ENCODE assay signal across 1 cellular context in the genomic region with DNA sequence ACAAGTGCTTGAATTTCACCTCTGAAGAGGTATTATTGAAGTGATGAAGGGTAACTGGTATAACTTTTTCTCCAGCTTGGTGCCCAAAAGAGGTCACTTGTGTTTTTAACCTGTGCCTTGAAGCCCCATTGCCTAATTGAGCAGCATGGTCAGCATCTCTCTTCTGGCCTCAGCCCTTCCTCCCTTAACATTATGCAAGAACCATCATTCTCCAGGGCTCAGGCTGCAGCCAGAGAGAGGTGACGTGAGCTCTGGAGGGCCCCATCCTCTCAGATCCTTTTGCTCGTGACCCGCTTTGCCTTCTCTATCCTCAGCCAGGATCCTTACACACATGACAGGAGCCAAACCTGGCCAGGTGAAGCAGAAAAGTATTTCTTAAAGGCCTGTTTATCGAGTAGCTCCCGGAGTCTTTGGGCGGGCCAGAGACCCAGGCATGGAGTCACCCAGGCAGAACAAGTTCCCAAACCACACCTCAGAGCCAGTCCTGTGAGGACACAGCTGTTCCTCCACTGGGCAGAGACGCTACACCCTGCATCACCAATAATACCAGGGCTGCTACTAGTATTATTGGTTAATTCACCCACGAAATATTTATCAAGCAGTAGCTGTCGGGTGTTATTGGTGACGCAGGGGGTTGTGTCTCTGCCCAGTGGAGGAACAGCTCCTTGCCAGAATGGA.
TF ChIP-seq lines count a peak whose summit lies in the region.

No MANE protein-coding gene starts in this region.

TF ChIP-seq in WTC11, 78 proteins besides CTCF, POLR2A, EP300 and RAD21 (continued from another document):
- TF ChIP-seq, protein P1, sequence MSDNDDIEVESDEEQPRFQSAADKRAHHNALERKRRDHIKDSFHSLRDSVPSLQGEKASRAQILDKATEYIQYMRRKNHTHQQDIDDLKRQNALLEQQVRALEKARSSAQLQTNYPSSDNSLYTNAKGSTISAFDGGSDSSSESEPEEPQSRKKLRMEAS (CRISPR knock-in tag; IDR thresholded peaks at IDR 0.05) = no peak
- TF ChIP-seq SMAD3 (CRISPR knock-in tag; IDR thresholded peaks at IDR 0.05; ENCODE audit: borderline replicate concordance) (no peak), FOXK1 (CRISPR knock-in tag; IDR thresholded peaks at IDR 0.05) (no peak), EMX1 (CRISPR knock-in tag; IDR thresholded peaks at IDR 0.05) (no peak), CREB1 (CRISPR knock-in tag; IDR thresholded peaks at IDR 0.05) (no peak)
- TF ChIP-seq, protein P2, sequence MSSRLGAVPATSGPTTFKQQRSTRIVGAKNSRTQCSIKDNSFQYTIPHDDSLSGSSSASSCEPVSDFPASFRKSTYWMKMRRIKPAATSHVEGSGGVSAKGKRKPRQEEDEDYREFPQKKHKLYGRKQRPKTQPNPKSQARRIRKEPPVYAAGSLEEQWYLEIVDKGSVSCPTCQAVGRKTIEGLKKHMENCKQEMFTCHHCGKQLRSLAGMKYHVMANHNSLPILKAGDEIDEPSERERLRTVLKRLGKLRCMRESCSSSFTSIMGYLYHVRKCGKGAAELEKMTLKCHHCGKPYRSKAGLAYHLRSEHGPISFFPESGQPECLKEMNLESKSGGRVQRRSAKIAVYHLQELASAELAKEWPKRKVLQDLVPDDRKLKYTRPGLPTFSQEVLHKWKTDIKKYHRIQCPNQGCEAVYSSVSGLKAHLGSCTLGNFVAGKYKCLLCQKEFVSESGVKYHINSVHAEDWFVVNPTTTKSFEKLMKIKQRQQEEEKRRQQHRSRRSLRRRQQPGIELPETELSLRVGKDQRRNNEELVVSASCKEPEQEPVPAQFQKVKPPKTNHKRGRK (CRISPR knock-in tag; IDR thresholded peaks at IDR 0.05; ENCODE audit: borderline replicate concordance) = no peak
- TF ChIP-seq, protein P3, sequence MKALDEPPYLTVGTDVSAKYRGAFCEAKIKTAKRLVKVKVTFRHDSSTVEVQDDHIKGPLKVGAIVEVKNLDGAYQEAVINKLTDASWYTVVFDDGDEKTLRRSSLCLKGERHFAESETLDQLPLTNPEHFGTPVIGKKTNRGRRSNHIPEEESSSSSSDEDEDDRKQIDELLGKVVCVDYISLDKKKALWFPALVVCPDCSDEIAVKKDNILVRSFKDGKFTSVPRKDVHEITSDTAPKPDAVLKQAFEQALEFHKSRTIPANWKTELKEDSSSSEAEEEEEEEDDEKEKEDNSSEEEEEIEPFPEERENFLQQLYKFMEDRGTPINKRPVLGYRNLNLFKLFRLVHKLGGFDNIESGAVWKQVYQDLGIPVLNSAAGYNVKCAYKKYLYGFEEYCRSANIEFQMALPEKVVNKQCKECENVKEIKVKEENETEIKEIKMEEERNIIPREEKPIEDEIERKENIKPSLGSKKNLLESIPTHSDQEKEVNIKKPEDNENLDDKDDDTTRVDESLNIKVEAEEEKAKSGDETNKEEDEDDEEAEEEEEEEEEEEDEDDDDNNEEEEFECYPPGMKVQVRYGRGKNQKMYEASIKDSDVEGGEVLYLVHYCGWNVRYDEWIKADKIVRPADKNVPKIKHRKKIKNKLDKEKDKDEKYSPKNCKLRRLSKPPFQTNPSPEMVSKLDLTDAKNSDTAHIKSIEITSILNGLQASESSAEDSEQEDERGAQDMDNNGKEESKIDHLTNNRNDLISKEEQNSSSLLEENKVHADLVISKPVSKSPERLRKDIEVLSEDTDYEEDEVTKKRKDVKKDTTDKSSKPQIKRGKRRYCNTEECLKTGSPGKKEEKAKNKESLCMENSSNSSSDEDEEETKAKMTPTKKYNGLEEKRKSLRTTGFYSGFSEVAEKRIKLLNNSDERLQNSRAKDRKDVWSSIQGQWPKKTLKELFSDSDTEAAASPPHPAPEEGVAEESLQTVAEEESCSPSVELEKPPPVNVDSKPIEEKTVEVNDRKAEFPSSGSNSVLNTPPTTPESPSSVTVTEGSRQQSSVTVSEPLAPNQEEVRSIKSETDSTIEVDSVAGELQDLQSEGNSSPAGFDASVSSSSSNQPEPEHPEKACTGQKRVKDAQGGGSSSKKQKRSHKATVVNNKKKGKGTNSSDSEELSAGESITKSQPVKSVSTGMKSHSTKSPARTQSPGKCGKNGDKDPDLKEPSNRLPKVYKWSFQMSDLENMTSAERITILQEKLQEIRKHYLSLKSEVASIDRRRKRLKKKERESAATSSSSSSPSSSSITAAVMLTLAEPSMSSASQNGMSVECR (CRISPR knock-in tag; IDR thresholded peaks at IDR 0.05; ENCODE audit: borderline replicate concordance) = no peak
